8 cellular contexts compared by ENCODE assay signal in the genomic region with DNA sequence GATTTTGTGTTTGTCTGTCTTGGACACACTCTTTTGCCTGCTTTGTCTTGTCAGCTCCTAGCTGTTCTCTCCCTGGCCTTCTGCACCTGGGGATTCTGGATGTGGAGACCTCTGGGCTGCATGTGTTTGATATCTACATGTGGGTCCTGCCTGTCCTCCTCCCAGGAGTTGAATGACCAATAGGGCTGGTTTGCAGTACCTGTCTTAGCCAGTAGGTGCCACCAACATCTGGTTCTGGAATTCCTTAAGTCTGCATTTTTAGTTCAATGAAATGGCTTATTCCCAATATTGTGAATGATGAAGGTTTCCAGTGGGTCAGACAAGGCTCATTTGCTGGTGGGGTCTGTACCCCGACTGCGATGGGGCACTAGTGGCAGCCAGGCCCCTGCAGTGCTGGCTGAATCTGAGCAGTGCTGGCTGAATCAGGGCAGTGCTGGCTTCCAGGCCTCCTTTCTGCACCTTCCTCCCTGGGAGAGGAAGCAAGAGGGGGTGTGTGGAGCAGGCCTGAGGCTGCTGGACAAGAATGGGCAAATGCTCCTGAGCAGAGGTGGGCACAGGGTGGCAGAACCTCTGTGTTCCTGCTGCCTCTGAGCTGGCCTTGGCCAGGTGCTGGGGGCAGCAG.
DNase-seq lines count a peak whose midpoint lies in the region; ATAC-seq, FAIRE-seq and TF ChIP-seq lines count a peak whose summit lies in the region.

No MANE protein-coding gene starts in this region.

- H4K20me1 ChIP-seq in GM12878 (ENCODE audit: control insufficient read depth, insufficient read depth): no peaks in the 10 kb centered on the region

- H3K27me3 ChIP-seq in CD4-positive, alpha-beta memory T cell (ENCODE audit: insufficient read depth, low read length): no peaks in the 10 kb centered on the region
- H3K27me3 ChIP-seq in GM12878 (replicated peaks in 1 of 2; ENCODE audit: control insufficient read depth in 2 of 2, insufficient read depth in 2 of 2, low read length in 1 of 2) (no peaks in the 10 kb centered on the region), vagina (no peaks in the 10 kb centered on the region)

- peak overlapping the region in 1 of 8 donors; percentile 10 for H3K4me3 Mint-ChIP-seq in CD4-positive, alpha-beta memory T cell
- H3K4me3 Mint-ChIP-seq in stimulated activated effector memory CD8-positive, alpha-beta T cell treated with anti-CD3 and anti-CD28 coated beads, Interleukin-12 subunit alpha, Interleukin-12 subunit beta, amount 100 ng/mL, for 72 hours: no peak overlapping the region

- peaks cover 25 to 62% (median 38%) of the 10 kb centered on the region in 4 donors for H3K4me1 Mint-ChIP-seq in CD4-positive, alpha-beta memory T cell
- peaks cover 64% of the 10 kb centered on the region for H3K4me1 Mint-ChIP-seq in stimulated activated effector memory CD8-positive, alpha-beta T cell treated with anti-CD3 and anti-CD28 coated beads, Interleukin-12 subunit alpha, Interleukin-12 subunit beta, amount 100 ng/mL, for 72 hours

- H3K4me2 ChIP-seq in GM12878 (ENCODE audit: control insufficient read depth, insufficient read depth): no peak overlapping the region

- peak; percentile 20; the same call in 1 of the 2 replicates for TF ChIP-seq RAD21 in GM12878 (IDR thresholded peaks at IDR 0.05; ENCODE audit: insufficient read depth, low read depth, low read length)

- peaks cover 54% of the 10 kb centered on the region for H3K79me2 ChIP-seq in GM12878 (ENCODE audit: control insufficient read depth, insufficient read depth, low read length)

- in situ Hi-C loops in GM12878 (cut with MboI): no loop called here

- H3K4me3 ChIP-seq in CD4-positive, alpha-beta memory T cell (ENCODE audit: low read length in 2 of 2): no peak overlapping the region
- no peak overlapping the region for H3K4me3 ChIP-seq in HEK293 (ENCODE audit: low read depth, low read length)
- H3K4me3 ChIP-seq in GM12878: no peak overlapping the region
- H3K4me3 ChIP-seq in mucosa of descending colon: no peak overlapping the region
- H3K4me3 ChIP-seq in vagina: no peak overlapping the region

- RAD21 ChIA-PET in GM12878 (lab: Charles Lee; ENCODE audit: unreplicated experiment): interaction anchor here (1.1 kb wide), 1 partner anchor 8 kb away, joined by 3 read pairs; no protein-coding TSS in a partner anchor

- no peak overlapping the region for H3K27ac ChIP-seq in CD4-positive, alpha-beta memory T cell (ENCODE audit: low read depth, low read length)
- H3K27ac ChIP-seq in HEK293 (ENCODE audit: extremely low read depth, low read depth, low read length) (no peak overlapping the region), GM12878 (ENCODE audit: control insufficient read depth, insufficient read depth) (no peak overlapping the region), vagina (no peak overlapping the region)

- H3K36me3 Mint-ChIP-seq in CD4-positive, alpha-beta memory T cell: no peaks in the 10 kb centered on the region
- H3K36me3 Mint-ChIP-seq in stimulated activated effector memory CD8-positive, alpha-beta T cell treated with anti-CD3 and anti-CD28 coated beads, Interleukin-12 subunit alpha, Interleukin-12 subunit beta, amount 100 ng/mL, for 72 hours: peaks cover 42% of the 10 kb centered on the region

- H3K9me3 Mint-ChIP-seq in CD4-positive, alpha-beta memory T cell: peaks cover 0 to 2% (median 0%) of the 10 kb centered on the region in 8 donors
- H3K9me3 Mint-ChIP-seq in stimulated activated effector memory CD8-positive, alpha-beta T cell treated with anti-CD3 and anti-CD28 coated beads, Interleukin-12 subunit alpha, Interleukin-12 subunit beta, amount 100 ng/mL, for 72 hours: no peaks in the 10 kb centered on the region

- TF ChIP-seq EP300 in GM12878 (IDR thresholded peaks at IDR 0.05; ENCODE audit: borderline replicate concordance in 1 of 2, control insufficient read depth in 1 of 2, low read depth in 2 of 2, low read length in 2 of 2): no peak

- 97% methylated on average over 2 of the region's 2 CpGs for WGBS in GM12878 (ENCODE audit: insufficient coverage, insufficient replicate concordance, low lambda C conversion rate, missing lambda C conversion rate)

- H2AFZ ChIP-seq in GM12878 (ENCODE audit: control insufficient read depth, low read depth, low read length): no peak overlapping the region

- TF ChIP-seq POLR2A in GM12878 (IDR thresholded peaks at IDR 0.05; ENCODE audit: low read depth, low read length): no peak
- no peak for TF ChIP-seq POLR2A in vagina (IDR thresholded peaks at IDR 0.05)

- SMC1A ChIA-PET in GM12878 (lab: Charles Lee; ENCODE audit: uncharacterized antibody, unreplicated experiment): interaction anchor here (0.6 kb wide), 1 partner anchor 8 kb away, joined by 3 read pairs; no protein-coding TSS in a partner anchor

- DNase-seq in CD4-positive, alpha-beta memory T cell: no peak
- no peak for DNase-seq in GM12878 (ENCODE audit: low read depth, low spot score)
- no peak for DNase-seq in mucosa of descending colon
- DNase-seq in vagina (ENCODE audit: extremely low spot score in 2 of 2): no peak
- no peak for DNase-seq in stimulated activated effector memory CD8-positive, alpha-beta T cell treated with anti-CD3 and anti-CD28 coated beads, Interleukin-12 subunit alpha, Interleukin-12 subunit beta, amount 100 ng/mL, for 72 hours (ENCODE audit: low spot score in 2 of 2)
- no peak for DNase-seq in NCI-H1436 treated with DMSO at 0.1 percent for 48 hours (lab: John Stamatoyannopoulos, UW)

- peaks cover 0 to 5% of the 10 kb centered on the region in 2 donors for H3K9me3 ChIP-seq in CD4-positive, alpha-beta memory T cell (ENCODE audit: control insufficient read depth in 1 of 2, low read length in 2 of 2)
- H3K9me3 ChIP-seq in HEK293 (ENCODE audit: control insufficient read depth, insufficient read depth, low read depth, low read length): no peaks in the 10 kb centered on the region
- H3K9me3 ChIP-seq in GM12878 (replicated peaks; ENCODE audit: control insufficient read depth, insufficient read depth, low read length): peaks cover 9% of the 10 kb centered on the region
- peaks cover 5% of the 10 kb centered on the region for H3K9me3 ChIP-seq in mucosa of descending colon
- H3K9me3 ChIP-seq in vagina: no peaks in the 10 kb centered on the region

- intact Hi-C loops in CD4-positive, alpha-beta memory T cell (cut with micrococcal nuclease): loop anchor here (5.0 to 10.0 kb wide), 2 partner anchors 72 to 335 kb away; a partner anchor contains a TSS
- intact Hi-C loops in GM12878 (cut with micrococcal nuclease; ENCODE audit: unreplicated experiment): loop anchor here (5.0 kb wide), 1 partner anchor 43 kb away; no protein-coding TSS in a partner anchor
- intact Hi-C loops in mucosa of descending colon (cut with DNase I, micrococcal nuclease): no loop called here
- intact Hi-C loops in vagina (cut with DNase I): no loop called here

- POLR2A ChIA-PET in CD4-positive, alpha-beta memory T cell (lab: Charles Lee; ENCODE audit: partially characterized antibody): no interaction called here
- POLR2A ChIA-PET in HEK293 (lab: Yijun Ruan, JAX): no interaction called here
- POLR2A ChIA-PET in GM12878 (lab: Charles Lee): no interaction called here

- H3K36me3 ChIP-seq in CD4-positive, alpha-beta memory T cell (ENCODE audit: insufficient read depth, low read length): no peaks in the 10 kb centered on the region
- H3K36me3 ChIP-seq in HEK293 (ENCODE audit: control insufficient read depth in 2 of 2, insufficient read depth in 1 of 2, low read length in 2 of 2) (no peaks in the 10 kb centered on the region), GM12878 (ENCODE audit: control insufficient read depth in 2 of 2, insufficient read depth in 2 of 2, low read length in 1 of 2) (peaks cover 10 to 11% of the 10 kb centered on the region in 2 experiments; a peak in 2 of 4 replicates), mucosa of descending colon (ENCODE audit: low read depth) (no peaks in the 10 kb centered on the region), vagina (no peaks in the 10 kb centered on the region)

- TF ChIP-seq CTCF in HEK293 (tag by site-specific recombination; IDR thresholded peaks at IDR 0.05): 0 out of 2 replicates have a peak, but pooled peaks have one; percentile 26
- peak; percentile 34 to 84 (median 71) for TF ChIP-seq CTCF in GM12878 (IDR thresholded peaks at IDR 0.05 in 2 of 3, conservative IDR thresholded peaks at IDR 0.05 in 1 of 3; ENCODE audit: control insufficient read depth in 2 of 3, extremely low read depth in 1 of 3, insufficient read depth in 1 of 3, low read depth in 3 of 3, low read length in 3 of 3)
- TF ChIP-seq CTCF in mucosa of descending colon (IDR thresholded peaks at IDR 0.05): peak; percentile 28
- no peak for TF ChIP-seq CTCF in vagina (IDR thresholded peaks at IDR 0.05)

- no TSS peak for BruUV-seq in GM12878 (replicated peaks; lab: Mats Ljungman, UMichigan)

- peak; percentile 52 for FAIRE-seq in GM12878 (lab: Jason Lieb, UNC)

- H3K27me3 Mint-ChIP-seq in CD4-positive, alpha-beta memory T cell: no peaks in the 10 kb centered on the region

- CTCF ChIA-PET in CD4-positive, alpha-beta memory T cell (lab: Charles Lee; ENCODE audit: partially characterized antibody): interaction anchor here (0.7 kb wide), 1 partner anchor 8 kb away, joined by 3 read pairs; no protein-coding TSS in a partner anchor
- CTCF ChIA-PET in HEK293 (lab: Yijun Ruan, JAX) (interaction anchor here (0.7 to 2.3 kb wide), 4 partner anchors 14 to 229 kb away, joined by 3 to 6 read pairs (median 4); no protein-coding TSS in a partner anchor), GM12878 (lab: Yijun Ruan, JAX) (interaction anchor here (0.7 kb wide), 1 partner anchor 44 kb away, joined by 3 read pairs; no protein-coding TSS in a partner anchor)

- peak overlapping the region in 4 of 7 donors; percentile 9 to 87 (median 54) for H3K27ac Mint-ChIP-seq in CD4-positive, alpha-beta memory T cell
- no peak overlapping the region for H3K27ac Mint-ChIP-seq in stimulated activated effector memory CD8-positive, alpha-beta T cell treated with anti-CD3 and anti-CD28 coated beads, Interleukin-12 subunit alpha, Interleukin-12 subunit beta, amount 100 ng/mL, for 72 hours

- H3K4me1 ChIP-seq in CD4-positive, alpha-beta memory T cell (ENCODE audit: insufficient read depth, low read length): peaks cover 57% of the 10 kb centered on the region
- no peaks in the 10 kb centered on the region for H3K4me1 ChIP-seq in HEK293 (ENCODE audit: control insufficient read depth, insufficient read depth, low read length)
- peaks cover 41% of the 10 kb centered on the region for H3K4me1 ChIP-seq in GM12878 (ENCODE audit: control insufficient read depth, insufficient read depth, low read length)
- H3K4me1 ChIP-seq in mucosa of descending colon (ENCODE audit: low read depth): peaks cover 11% of the 10 kb centered on the region
- H3K4me1 ChIP-seq in vagina: peaks cover 72% of the 10 kb centered on the region

- ATAC-seq in GM12878 (no peak), mucosa of descending colon (peak; percentile 21), GM19351 (IDR thresholded peaks at IDR 0.05; ENCODE audit: unreplicated experiment) (no peak)
- ATAC-seq in stimulated activated effector memory CD8-positive, alpha-beta T cell treated with anti-CD3 and anti-CD28 coated beads, Interleukin-12 subunit alpha, Interleukin-12 subunit beta, amount 100 ng/mL, for 72 hours: no peak

- H3K9ac ChIP-seq in GM12878 (ENCODE audit: control insufficient read depth, insufficient read depth, low read length): no peak overlapping the region

TF ChIP-seq in HEK293, 187 proteins besides CTCF, POLR2A, EP300 and RAD21 (continues in another document):
- TF ChIP-seq ZNF830 (tag by site-specific recombination; IDR thresholded peaks at IDR 0.05; ENCODE audit: low read depth): no peak

Comparison
In these comparisons a context has a peak if more than half of its experiments do, and no peak if none do; other contexts are left out.
1. CTCF ChIP-seq: peak in HEK293 (single experiment), GM12878 (3 of 3) and mucosa of descending colon (single experiment); none in vagina (0 of 3).
2. intact Hi-C loops: an anchor here in CD4-positive, alpha-beta memory T cell (5.0 to 10.0 kb wide) and GM12878 (5.0 kb wide); none called in mucosa of descending colon and vagina.